3 cellular contexts compared by ENCODE assay signal in genomic region chr1:1883890-1884289, GRCh38. TPM values are rescaled to one million over a fixed set of nuclear protein-coding genes. Genes with fewer than 3 reads are reported as not detected.
"Had no signal": no experiment of that assay in that cellular context is flagged by ENCODE, and none has a peak within 500 bp of the region (broad histone marks: within the 10 kb centered on the region; RNA-seq: fewer than 3 reads in every experiment).

No MANE protein-coding gene starts in this region.

RNA-seq across cellular contexts. Expression of gene CALML6, which starts 31.2 kb away (rescaled TPM):
- total RNA-seq: occipital lobe, pulmonary artery endothelial cell had no signal

RNA-seq across cellular contexts. Expression of gene TMEM52, which starts 35.2 kb away (rescaled TPM):
- total RNA-seq: activated CD8-positive, alpha-beta memory T cell treated with anti-CD3 and anti-CD28 coated beads, Interleukin-2, amount 10 ng/mL, durations not matched to agents 7 days and 5 days had no signal
